In genomic region chr3:135926664-135927063, GRCh38 we compare ENCODE assay signal across 21 cellular contexts.
"Had no signal": no experiment of that assay in that cellular context is flagged by ENCODE, and none has a peak within 500 bp of the region (broad histone marks: within the 10 kb centered on the region; RNA-seq: fewer than 3 reads in every experiment).

No MANE protein-coding gene starts in this region.

- ATAC-seq: gastroesophageal sphincter; heart right ventricle; left cardiac atrium; left lung; natural killer cell; stimulated activated naive B cell treated with anti-CD40 and anti-IgM and Interleukin-4, amounts not matched to agents 10 μg/mL and 1 μg/mL and 100 μg/mL, for 72 hours; upper lobe of right lung had no signal

- H3K36me3 ChIP-seq: gastroesophageal sphincter, heart right ventricle, left lung, right atrium auricular region, sigmoid colon, transverse colon, upper lobe of right lung, uterus had no signal

- H2AFZ ChIP-seq: parathyroid adenoma had no signal

- H3K27ac ChIP-seq: dorsolateral prefrontal cortex, foreskin keratinocyte, gastroesophageal sphincter, heart right ventricle, left lung, parathyroid adenoma, right atrium auricular region, sigmoid colon, transverse colon, upper lobe of right lung, uterus had no signal

- H3K27me3 Mint-ChIP-seq: progenitor cell of endocrine pancreas; stimulated activated naive CD8-positive, alpha-beta T cell treated with anti-CD3 and anti-CD28 coated beads, Interleukin-15, Interleukin-2, amounts not matched to agents 100 ng/mL and 50 ng/mL, for 24 hours had no signal

- H3K79me2 ChIP-seq: parathyroid adenoma had no signal

- H3K27me3 ChIP-seq: dorsolateral prefrontal cortex, foreskin keratinocyte, gastroesophageal sphincter, heart right ventricle, left lung, right atrium auricular region, sigmoid colon, transverse colon, upper lobe of right lung, uterus had no signal

- H3K36me3 Mint-ChIP-seq: natural killer cell; stimulated activated naive B cell treated with anti-CD40 and anti-IgM and Interleukin-4, amounts not matched to agents 10 μg/mL and 1 μg/mL and 100 μg/mL, for 72 hours had no signal

- H3K4me1 Mint-ChIP-seq: natural killer cell; stimulated activated naive B cell treated with anti-CD40 and anti-IgM and Interleukin-4, amounts not matched to agents 10 μg/mL and 1 μg/mL and 100 μg/mL, for 72 hours had no signal

- H3K4me3 Mint-ChIP-seq: natural killer cell; stimulated activated naive B cell treated with anti-CD40 and anti-IgM and Interleukin-4, amounts not matched to agents 10 μg/mL and 1 μg/mL and 100 μg/mL, for 72 hours; stimulated activated naive CD8-positive, alpha-beta T cell treated with anti-CD3 and anti-CD28 coated beads, Interleukin-15, Interleukin-2, amounts not matched to agents 100 ng/mL and 50 ng/mL, for 24 hours had no signal

- H3K9me3 ChIP-seq: gastroesophageal sphincter, heart right ventricle, left lung, right atrium auricular region, sigmoid colon, transverse colon, upper lobe of right lung, uterus had no signal

- H3K27ac Mint-ChIP-seq: natural killer cell; progenitor cell of endocrine pancreas; stimulated activated naive B cell treated with anti-CD40 and anti-IgM and Interleukin-4, amounts not matched to agents 10 μg/mL and 1 μg/mL and 100 μg/mL, for 72 hours; stimulated activated naive CD8-positive, alpha-beta T cell treated with anti-CD3 and anti-CD28 coated beads, Interleukin-15, Interleukin-2, amounts not matched to agents 100 ng/mL and 50 ng/mL, for 24 hours had no signal

- H3K9ac ChIP-seq: parathyroid adenoma had no signal

- H3K4me3 ChIP-seq: dorsolateral prefrontal cortex, gastroesophageal sphincter, heart right ventricle, left lung, right atrium auricular region, sigmoid colon, transverse colon, upper lobe of right lung, uterus had no signal

- DNase-seq: dorsolateral prefrontal cortex; effector CD4-positive, alpha-beta T cell; heart right ventricle; hippocampal formation; left cardiac atrium; left lung; natural killer cell; occipital lobe; sigmoid colon; stimulated activated CD4-positive, alpha-beta T cell treated with anti-CD3 and anti-CD28 coated beads, Interleukin-2, amount 100 ng/mL, for 24 hours; stimulated activated CD4-positive, alpha-beta T cell treated with anti-CD3 and anti-CD28 coated beads, Interleukin-4, amount 100 ng/mL, for 24 hours; stimulated activated naive B cell treated with anti-CD40 and anti-IgM and Interleukin-4, amounts not matched to agents 10 μg/mL and 1 μg/mL and 100 μg/mL, for 72 hours; transverse colon; upper lobe of right lung; uterus had no signal

- H3K9me3 Mint-ChIP-seq: stimulated activated naive B cell treated with anti-CD40 and anti-IgM and Interleukin-4, amounts not matched to agents 10 μg/mL and 1 μg/mL and 100 μg/mL, for 72 hours; stimulated activated naive CD8-positive, alpha-beta T cell treated with anti-CD3 and anti-CD28 coated beads, Interleukin-15, Interleukin-2, amounts not matched to agents 100 ng/mL and 50 ng/mL, for 24 hours had no signal

- H3K4me1 ChIP-seq: left lung, upper lobe of right lung, uterus had no signal
